ENCODE assay signal across 8 cellular contexts in the genomic region with DNA sequence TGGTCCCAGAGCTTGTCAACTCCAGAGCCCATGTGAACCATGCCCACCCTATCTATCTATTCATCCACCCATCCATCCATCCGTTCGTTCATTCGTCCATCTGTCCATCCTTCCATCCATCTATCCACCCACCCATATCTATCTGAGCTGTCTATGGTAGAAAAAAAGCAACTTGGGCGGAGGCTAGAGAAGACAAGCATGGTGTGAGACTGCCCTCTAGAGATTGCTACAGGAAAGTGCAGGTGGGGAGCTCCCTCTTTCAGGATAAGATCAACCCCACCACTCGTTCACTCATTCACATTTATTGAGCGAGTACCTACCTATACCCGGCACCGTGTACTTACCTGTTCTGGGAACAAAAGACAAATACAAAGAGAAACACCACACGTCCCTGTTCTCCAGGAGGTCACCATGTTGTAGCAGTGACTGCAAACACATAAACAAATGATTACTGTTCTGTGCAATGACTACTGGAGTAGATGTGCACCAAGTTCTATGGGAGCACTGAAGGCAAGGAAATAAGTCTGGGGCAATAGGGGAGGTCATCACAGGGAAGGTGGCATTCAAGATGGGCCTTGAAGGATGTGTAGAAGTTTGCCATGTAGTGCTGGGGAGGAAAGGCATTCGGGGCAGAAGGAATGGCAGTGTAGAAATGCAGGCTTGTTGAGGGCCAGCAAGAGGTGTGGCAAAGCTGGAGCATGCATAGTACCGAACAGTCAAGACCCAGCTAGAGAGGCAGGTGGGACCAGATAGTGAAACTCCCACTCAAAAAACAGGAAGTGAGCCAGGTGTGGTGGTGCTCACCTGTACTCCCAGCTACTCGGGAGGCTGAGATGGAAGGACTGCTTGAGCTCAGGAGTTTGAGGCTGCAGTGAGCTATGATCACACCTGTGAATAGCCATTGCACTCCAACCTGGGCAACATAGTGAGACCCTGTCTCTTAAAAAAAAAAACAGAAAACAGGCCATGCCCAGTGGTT. TPM values are rescaled to one million over a fixed set of nuclear protein-coding genes. Genes with fewer than 3 reads are reported as not detected.
DNase-seq lines count a peak whose midpoint lies in the region; ATAC-seq and TF ChIP-seq lines count a peak whose summit lies in the region.

No MANE protein-coding gene starts in this region.

- no peaks in the 10 kb centered on the region for H3K79me2 ChIP-seq in OCI-LY3 (ENCODE audit: low read length)

- H4K20me1 ChIP-seq in OCI-LY3 (ENCODE audit: insufficient read depth, low read length), result no peaks in the 10 kb centered on the region

- TF ChIP-seq CTCF in OCI-LY3 (IDR thresholded peaks at IDR 0.05; ENCODE audit: low read depth, low read length) (peak; percentile 95), esophagus squamous epithelium (IDR thresholded peaks at IDR 0.05) (peak; percentile 72 to 93 (median 88)), tibial artery (IDR thresholded peaks at IDR 0.05) (peak; percentile 94 to 96)

- H3K4me3 Mint-ChIP-seq in naive thymus-derived CD4-positive, alpha-beta T cell, result no peak overlapping the region

- no peak overlapping the region for H3K27ac Mint-ChIP-seq in naive thymus-derived CD4-positive, alpha-beta T cell

- POLR2A ChIA-PET in naive thymus-derived CD4-positive, alpha-beta T cell (lab: Charles Lee), result interaction anchor here (0.6 to 1.4 kb wide), 5 partner anchors 12 to 209 kb away, joined by 3 to 4 read pairs (median 3); a partner anchor contains a TSS

- peak overlapping the region; percentile 44 for H3K4me2 ChIP-seq in OCI-LY3 (ENCODE audit: low read length)

- no peak overlapping the region for H2AFZ ChIP-seq in OCI-LY3 (ENCODE audit: low read depth, low read length)

- peaks cover 0 to 16% (median under 1%) of the 10 kb centered on the region in 7 donors for H3K4me1 Mint-ChIP-seq in naive thymus-derived CD4-positive, alpha-beta T cell

- H3K27me3 Mint-ChIP-seq in naive thymus-derived CD4-positive, alpha-beta T cell, result peaks cover 0 to 4% (median 0%) of the 10 kb centered on the region in 5 donors

- H3K27ac ChIP-seq in OCI-LY3 (ENCODE audit: low read length), result no peak overlapping the region
- no peak overlapping the region for H3K27ac ChIP-seq in esophagus squamous epithelium
- H3K27ac ChIP-seq in naive thymus-derived CD4-positive, alpha-beta T cell (ENCODE audit: low read depth, low read length), result no peak overlapping the region
- H3K27ac ChIP-seq in tibial artery, result no peak overlapping the region

- H3K9me3 Mint-ChIP-seq in naive thymus-derived CD4-positive, alpha-beta T cell, result no peaks in the 10 kb centered on the region

- no peaks in the 10 kb centered on the region for H3K9me3 ChIP-seq in OCI-LY3 (ENCODE audit: insufficient read depth, low read length)
- no peaks in the 10 kb centered on the region for H3K9me3 ChIP-seq in esophagus squamous epithelium
- no peaks in the 10 kb centered on the region for H3K9me3 ChIP-seq in naive thymus-derived CD4-positive, alpha-beta T cell (ENCODE audit: control insufficient read depth in 2 of 3, low read length in 3 of 3)
- H3K9me3 ChIP-seq in tibial artery, result no peaks in the 10 kb centered on the region

- no peak overlapping the region for H3K9ac ChIP-seq in OCI-LY3 (ENCODE audit: low read length)

- H3K4me3 ChIP-seq in OCI-LY3 (ENCODE audit: low read length), result no peak overlapping the region
- H3K4me3 ChIP-seq in esophagus squamous epithelium, result no peak overlapping the region
- no peak overlapping the region for H3K4me3 ChIP-seq in naive thymus-derived CD4-positive, alpha-beta T cell (ENCODE audit: low read length)
- H3K4me3 ChIP-seq in tibial artery, result no peak overlapping the region

- WGBS in esophagus squamous epithelium, 2 donors, result 19% methylated on average over 12 of the region's 12 CpGs

- H3K27me3 ChIP-seq in OCI-LY3 (ENCODE audit: low read depth, low read length) (no peaks in the 10 kb centered on the region), esophagus squamous epithelium (peaks cover 0 to 33% (median 0%) of the 10 kb centered on the region in 4 donors), tibial artery (peaks cover 0 to 6% of the 10 kb centered on the region in 2 donors)
- H3K27me3 ChIP-seq in naive thymus-derived CD4-positive, alpha-beta T cell (ENCODE audit: control insufficient read depth in 2 of 2, insufficient read depth in 2 of 2, low read length in 2 of 2), result no peaks in the 10 kb centered on the region

- CTCF ChIA-PET in naive thymus-derived CD4-positive, alpha-beta T cell (lab: Charles Lee), result interaction anchor here (0.6 to 7.4 kb wide), 34 partner anchors 9 to 215 kb away, joined by 3 to 112 read pairs (median 4); a partner anchor contains a TSS

- TF ChIP-seq POLR2A in esophagus squamous epithelium (IDR thresholded peaks at IDR 0.05), result no peak

- H3K4me1 ChIP-seq in OCI-LY3 (ENCODE audit: low read length) (peaks cover 29% of the 10 kb centered on the region), esophagus squamous epithelium (no peaks in the 10 kb centered on the region), tibial artery (no peaks in the 10 kb centered on the region)
- no peaks in the 10 kb centered on the region for H3K4me1 ChIP-seq in naive thymus-derived CD4-positive, alpha-beta T cell (ENCODE audit: control insufficient read depth in 2 of 2, insufficient read depth in 2 of 2, low read length in 2 of 2)

- H3K36me3 Mint-ChIP-seq in naive thymus-derived CD4-positive, alpha-beta T cell, result no peaks in the 10 kb centered on the region

- DNase-seq in DMS79 treated with DMSO at 0.1 percent for 48 hours (lab: John Stamatoyannopoulos, UW) (peak; percentile 49), Kasumi-1 (lab: John Stamatoyannopoulos, UW) (peak; percentile 89 to 97), esophagus squamous epithelium (lab: John Stamatoyannopoulos, UW) (no peak), tibial artery (peak in 1 of 2 donors; percentile 39)
- DNase-seq in activated CD8-positive, alpha-beta memory T cell treated with anti-CD3 and anti-CD28 coated beads, Interleukin-2, amount 50 U/mL, for 4 hours, result peak; percentile 52
- DNase-seq in naive thymus-derived CD4-positive, alpha-beta T cell, result peak; percentile 21 to 77 (median 69)

- intact Hi-C loops in esophagus squamous epithelium (cut with DNase I), result loop anchor here (5.0 kb wide), 1 partner anchor 157 kb away; a partner anchor contains a TSS
- intact Hi-C loops in naive thymus-derived CD4-positive, alpha-beta T cell (cut with micrococcal nuclease), result loop anchor here (1.0 to 10.0 kb wide), 12 partner anchors 42 to 854 kb away; no protein-coding TSS in a partner anchor
- intact Hi-C loops in tibial artery (cut with DNase I; ENCODE audit: low total_unique reads), result loop anchor here (2.0 kb wide), 1 partner anchor 64 kb away; no protein-coding TSS in a partner anchor

- ATAC-seq in naive thymus-derived CD4-positive, alpha-beta T cell, result peak; percentile 97
- ATAC-seq in GM19397 (IDR thresholded peaks at IDR 0.05; ENCODE audit: unreplicated experiment), result no peak

- H3K36me3 ChIP-seq in OCI-LY3 (replicated peaks; ENCODE audit: low read depth, low read length) (no peaks in the 10 kb centered on the region), esophagus squamous epithelium (no peaks in the 10 kb centered on the region), tibial artery (no peaks in the 10 kb centered on the region)
- no peaks in the 10 kb centered on the region for H3K36me3 ChIP-seq in naive thymus-derived CD4-positive, alpha-beta T cell (ENCODE audit: control insufficient read depth in 2 of 3, insufficient read depth in 3 of 3, low read length in 3 of 3)

RNA-seq across cellular contexts. Expression of a gene that starts 13.4 kb away (rescaled TPM):
- 100 to 1,000 TPM; 111 to 210 (median 162) TPM for total RNA-seq in esophagus squamous epithelium
- total RNA-seq in naive thymus-derived CD4-positive, alpha-beta T cell, result 100 to 1,000 TPM in 1 of 5 experiments, 10 to 100 TPM in 4; 28.0 to 102 (median 37.0) TPM
- polyA plus RNA-seq in naive thymus-derived CD4-positive, alpha-beta T cell, result 100 to 1,000 TPM; 155 to 179 TPM

RNA-seq across cellular contexts. Expression of a gene that starts 29.0 kb away (rescaled TPM):
- 10 to 100 TPM; 45.3 to 57.6 (median 53.3) TPM for total RNA-seq in esophagus squamous epithelium
- total RNA-seq in naive thymus-derived CD4-positive, alpha-beta T cell, result 10 to 100 TPM; 71.6 to 96.6 (median 91.8) TPM
- 10 to 100 TPM; 52.1 to 55.6 TPM for polyA plus RNA-seq in naive thymus-derived CD4-positive, alpha-beta T cell

RNA-seq across cellular contexts. Expression of a gene that starts 48.4 kb away (rescaled TPM):
- total RNA-seq in esophagus squamous epithelium, result 100 to 1,000 TPM in 1 of 4 donors, 10 to 100 TPM in 3; 62.3 to 129 (median 79.4) TPM
- total RNA-seq in naive thymus-derived CD4-positive, alpha-beta T cell, result 100 to 1,000 TPM; 129 to 208 (median 139) TPM
- 100 to 1,000 TPM; 159 to 167 TPM for polyA plus RNA-seq in naive thymus-derived CD4-positive, alpha-beta T cell
